8 cellular contexts compared by ENCODE assay signal in the genomic region with DNA sequence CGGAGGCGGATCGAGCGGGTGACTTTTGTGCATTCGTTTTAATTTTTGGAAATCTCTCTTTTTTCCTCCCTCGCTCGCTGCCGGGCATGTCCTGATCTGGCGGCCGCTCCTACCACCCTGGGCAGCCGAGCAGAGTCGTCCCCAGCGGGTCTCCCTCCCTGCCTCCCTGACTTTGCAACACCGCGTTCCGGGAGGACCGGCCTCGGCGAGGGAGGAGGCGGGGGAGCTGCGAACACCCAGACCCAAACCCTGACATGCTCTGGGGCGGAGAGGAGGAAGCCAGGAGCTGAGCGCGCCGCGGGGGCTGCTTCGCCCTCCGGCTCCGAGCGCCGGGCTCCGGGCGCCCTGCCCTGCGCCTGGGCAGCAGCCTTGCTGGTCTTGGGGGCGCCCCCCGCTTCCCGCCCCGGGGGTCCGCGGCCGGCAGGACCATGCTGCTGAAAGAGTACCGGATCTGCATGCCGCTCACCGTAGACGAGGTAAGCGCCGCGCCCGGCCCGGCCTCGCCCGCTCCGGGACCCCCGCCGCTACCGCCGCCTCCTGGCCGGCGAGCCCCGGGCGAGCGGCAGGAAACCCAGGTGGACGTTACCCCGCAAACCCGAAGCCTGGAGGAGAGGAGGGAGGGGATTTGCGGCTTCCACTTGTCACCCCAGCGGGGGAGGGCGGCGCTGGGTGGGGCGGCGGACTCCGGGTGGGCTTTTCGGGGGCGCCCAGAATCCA. TPM values are rescaled to one million over a fixed set of nuclear protein-coding genes. Genes with fewer than 3 reads are reported as not detected.
DNase-seq lines count a peak whose midpoint lies in the region; ATAC-seq and TF ChIP-seq lines count a peak whose summit lies in the region.

No MANE protein-coding gene starts in this region.

- peaks cover 21% of the 10 kb centered on the region for H3K36me3 Mint-ChIP-seq in activated CD4-positive, alpha-beta T cell treated with anti-CD3 and anti-CD28 coated beads, Interleukin-2, amount 10 ng/mL, durations not matched to agents 7 days and 5 days (ENCODE audit: low read depth)

- peak; percentile 14 for TF ChIP-seq POLR2A in NB4 (IDR thresholded peaks at IDR 0.05; ENCODE audit: extremely low read depth, insufficient read length)

- DNase-seq in COLO668 (lab: John Stamatoyannopoulos, UW; ENCODE audit: unreplicated experiment) (peak; percentile 65), NB4 (ENCODE audit: low read depth) (peak; percentile 84), lung (ENCODE audit: low spot score) (peak; percentile 57)
- DNase-seq in activated CD4-positive, alpha-beta T cell treated with anti-CD3 and anti-CD28 coated beads, Interleukin-2, amount 10 ng/mL, durations not matched to agents 7 days and 5 days, result peak; percentile 62
- DNase-seq in stimulated activated CD8-positive, alpha-beta memory T cell treated with anti-CD3 and anti-CD28 coated beads, Interleukin-7, amount 100 ng/mL, for 1 hour (ENCODE audit: low read depth in 2 of 2), result peak; percentile 20 to 27

- CTCF ChIA-PET in activated CD4-positive, alpha-beta T cell treated with anti-CD3 and anti-CD28 coated beads, Interleukin-2, amount 10 ng/mL, durations not matched to agents 7 days and 5 days (lab: Charles Lee), result interaction anchor here (0.6 to 5.8 kb wide), 24 partner anchors 9 to 337 kb away, joined by 3 to 55 read pairs (median 5); a partner anchor contains a TSS

- POLR2A ChIA-PET in activated CD4-positive, alpha-beta T cell treated with anti-CD3 and anti-CD28 coated beads, Interleukin-2, amount 10 ng/mL, durations not matched to agents 7 days and 5 days (lab: Charles Lee), result interaction anchor here (0.6 kb wide), 2 partner anchors 13 kb away, joined by 3 read pairs; no protein-coding TSS in a partner anchor

- H3K36me3 ChIP-seq in duodenal mucosa (ENCODE audit: control insufficient read depth in 1 of 2, insufficient read depth in 2 of 2, low read length in 2 of 2), result no peaks in the 10 kb centered on the region
- no peaks in the 10 kb centered on the region for H3K36me3 ChIP-seq in lung (ENCODE audit: control insufficient read depth in 2 of 2, insufficient read depth in 2 of 2, low read length in 2 of 2)

- ATAC-seq in GM21619 (IDR thresholded peaks at IDR 0.05; ENCODE audit: unreplicated experiment), result peak; percentile 13
- peak; percentile 25 for ATAC-seq in lung (ENCODE audit: insufficient read depth, low FRiP score)
- ATAC-seq in HG03469 (IDR thresholded peaks at IDR 0.05; ENCODE audit: unreplicated experiment), result no peak

- H3K27me3 ChIP-seq in duodenal mucosa (ENCODE audit: control insufficient read depth in 1 of 2, insufficient read depth in 2 of 2, low read length in 2 of 2), result no peaks in the 10 kb centered on the region
- H3K27me3 ChIP-seq in lung (ENCODE audit: control insufficient read depth, insufficient read depth), result no peaks in the 10 kb centered on the region

- H3K4me3 Mint-ChIP-seq in activated CD4-positive, alpha-beta T cell treated with anti-CD3 and anti-CD28 coated beads, Interleukin-2, amount 10 ng/mL, durations not matched to agents 7 days and 5 days, result peak overlapping the region; percentile 85

- no peaks in the 10 kb centered on the region for H3K27me3 Mint-ChIP-seq in activated CD4-positive, alpha-beta T cell treated with anti-CD3 and anti-CD28 coated beads, Interleukin-2, amount 10 ng/mL, durations not matched to agents 7 days and 5 days

- WGBS in lung, 2 donors, result 1% methylated on average over 34 to 74 of the region's 74 CpGs

- H3K9ac ChIP-seq in duodenal mucosa (ENCODE audit: low read depth in 1 of 2, low read length in 2 of 2), result peak overlapping the region; percentile 45 to 73

- no peaks in the 10 kb centered on the region for H3K9me3 Mint-ChIP-seq in activated CD4-positive, alpha-beta T cell treated with anti-CD3 and anti-CD28 coated beads, Interleukin-2, amount 10 ng/mL, durations not matched to agents 7 days and 5 days

- H3K4me1 ChIP-seq in duodenal mucosa (ENCODE audit: control insufficient read depth in 1 of 2, insufficient read depth in 2 of 2, low read length in 2 of 2), result peaks cover 9 to 13% of the 10 kb centered on the region in 2 donors
- H3K4me1 ChIP-seq in lung (ENCODE audit: control insufficient read depth in 2 of 2, insufficient read depth in 2 of 2, low read length in 2 of 2), result peaks cover 0 to 2% of the 10 kb centered on the region in 2 donors

- TF ChIP-seq CTCF in NB4 (IDR thresholded peaks at IDR 0.05; ENCODE audit: low read depth, low read length) (peak; percentile 10), lung (IDR thresholded peaks at IDR 0.05; ENCODE audit: control extremely low read depth, extremely low read depth) (no peak)

- H3K27ac Mint-ChIP-seq in activated CD4-positive, alpha-beta T cell treated with anti-CD3 and anti-CD28 coated beads, Interleukin-2, amount 10 ng/mL, durations not matched to agents 7 days and 5 days, result peak overlapping the region; percentile 92

- peaks cover 48% of the 10 kb centered on the region for H3K4me1 Mint-ChIP-seq in activated CD4-positive, alpha-beta T cell treated with anti-CD3 and anti-CD28 coated beads, Interleukin-2, amount 10 ng/mL, durations not matched to agents 7 days and 5 days

- H3K9me3 ChIP-seq in duodenal mucosa (ENCODE audit: control insufficient read depth in 1 of 2, low read length in 2 of 2) (no peaks in the 10 kb centered on the region), lung (ENCODE audit: control insufficient read depth in 2 of 2, insufficient read depth in 1 of 2, low read length in 1 of 2) (no peaks in the 10 kb centered on the region)

- H3K4me3 ChIP-seq in NB4 (ENCODE audit: low read depth, low read length) (peak overlapping the region; percentile 68), duodenal mucosa (ENCODE audit: low read depth in 1 of 2, low read length in 2 of 2) (peak overlapping the region; percentile 80 to 84), lung (peak overlapping the region; percentile 75)

- H3K27ac ChIP-seq in duodenal mucosa (ENCODE audit: low read depth, low read length), result peak overlapping the region; percentile 78
- H3K27ac ChIP-seq in lung (ENCODE audit: low read depth in 1 of 2, low read length in 1 of 2), result peak overlapping the region; percentile 91 to 92

RNA-seq across cellular contexts. Expression of a gene that starts 0.8 kb away (rescaled TPM):
- total RNA-seq in activated CD4-positive, alpha-beta T cell treated with anti-CD3 and anti-CD28 coated beads, Interleukin-2, amount 10 ng/mL, durations not matched to agents 7 days and 5 days, result 10 to 100 TPM; 57.0 to 67.1 TPM
- total RNA-seq in lung, result 10 to 100 TPM; 17.7 to 21.1 TPM
- 10 to 100 TPM in 1 of 2 donors, 1 to 10 TPM in 1; 8.0 to 12.8 TPM for polyA plus RNA-seq in lung

RNA-seq across cellular contexts. Expression of a gene that starts 11.5 kb away (rescaled TPM):
- 10 to 100 TPM; 42.4 to 47.5 TPM for total RNA-seq in activated CD4-positive, alpha-beta T cell treated with anti-CD3 and anti-CD28 coated beads, Interleukin-2, amount 10 ng/mL, durations not matched to agents 7 days and 5 days
- 10 to 100 TPM; 43.4 to 47.8 TPM for total RNA-seq in lung
- polyA plus RNA-seq in lung, result 10 to 100 TPM; 27.3 to 31.0 TPM

Comparison
In these comparisons a context has a peak if more than half of its experiments do, and no peak if none do; other contexts are left out.
1. DNase-seq: peak in every context shown above with its lines; median percentile 84 in NB4; 65 in COLO668; 62 in activated CD4-positive, alpha-beta T cell treated with anti-CD3 and anti-CD28 coated beads, Interleukin-2, amount 10 ng/mL, durations not matched to agents 7 days and 5 days; 57 in lung; 24 in stimulated activated CD8-positive, alpha-beta memory T cell treated with anti-CD3 and anti-CD28 coated beads, Interleukin-7, amount 100 ng/mL, for 1 hour.